Comparison of ENCODE assay signal across 7 cellular contexts in the genomic region with DNA sequence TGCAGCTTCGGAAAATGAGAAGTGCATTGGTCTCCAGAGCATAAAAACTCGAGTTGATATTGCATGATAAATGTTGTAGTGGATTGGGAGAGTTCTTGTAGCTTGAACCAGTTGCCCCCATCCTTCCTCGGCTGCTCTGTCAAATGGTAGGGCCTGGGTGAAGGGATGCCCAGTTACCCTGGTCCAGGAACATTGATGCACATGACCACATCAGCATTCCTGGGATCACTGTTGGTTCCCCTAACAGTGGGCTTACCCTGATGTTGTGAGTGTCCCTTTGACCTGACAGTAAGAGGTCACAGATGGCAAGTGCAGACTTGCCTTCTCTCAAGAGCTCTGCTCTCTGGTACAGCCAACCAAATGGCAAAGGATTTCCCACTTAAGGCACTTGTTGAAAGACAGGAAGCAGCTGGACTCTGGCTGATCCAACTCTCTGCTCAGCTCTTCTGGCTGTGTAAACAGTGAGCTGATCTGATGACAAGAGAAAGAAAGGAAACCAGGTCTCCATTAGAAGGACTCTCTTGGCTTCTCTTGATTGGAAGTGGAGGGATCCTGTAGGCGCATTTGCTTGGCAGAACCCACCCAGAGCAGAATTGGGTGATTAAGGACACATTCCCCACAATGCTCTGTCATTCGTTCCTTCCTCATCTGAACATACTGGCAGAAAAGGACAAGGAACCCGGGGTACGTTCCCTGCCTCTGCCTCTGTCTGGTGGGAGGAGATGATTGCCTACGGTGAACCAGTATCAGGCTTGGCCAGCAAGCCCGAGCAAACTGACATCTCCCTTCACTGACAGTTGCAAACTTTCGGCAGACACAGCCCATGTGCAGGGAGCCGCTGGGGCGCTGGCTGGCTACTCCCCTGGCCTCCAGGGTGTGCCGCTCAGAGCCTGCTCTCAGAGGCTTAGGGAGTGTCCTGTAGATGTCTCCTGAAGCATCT. TPM values are rescaled to one million over a fixed set of nuclear protein-coding genes. Genes with fewer than 3 reads are reported as not detected.
DNase-seq lines count a peak whose midpoint lies in the region; ATAC-seq and TF ChIP-seq lines count a peak whose summit lies in the region.

No MANE protein-coding gene starts in this region.

- in situ Hi-C loops in transverse colon (cut with MboI; ENCODE audit: low pct_ligation_motif_present in 1 of 4, low pct_unique_long_range_greater_than_20kb in 1 of 4, low sequenced_read_pairs in 3 of 4): no loop called here

- H3K36me3 ChIP-seq in transverse colon (no peaks in the 10 kb centered on the region), BE2C (no peaks in the 10 kb centered on the region), A673 (ENCODE audit: insufficient read depth, low read length, poor library complexity, severe bottlenecking) (no peaks in the 10 kb centered on the region)

- H3K4me3 ChIP-seq in NB4 (ENCODE audit: low read depth, low read length) (no peak overlapping the region), transverse colon (no peak overlapping the region), BE2C (ENCODE audit: low read depth, low read length) (no peak overlapping the region), A673 (ENCODE audit: low read depth, low read length, poor library complexity, severe bottlenecking) (no peak overlapping the region)

- H3K9me3 ChIP-seq in transverse colon (no peaks in the 10 kb centered on the region), BE2C (no peaks in the 10 kb centered on the region), A673 (ENCODE audit: low read depth, low read length, poor library complexity, severe bottlenecking) (no peaks in the 10 kb centered on the region)

- TF ChIP-seq CTCF in NB4 (IDR thresholded peaks at IDR 0.05; ENCODE audit: low read depth, low read length) (no peak), transverse colon (IDR thresholded peaks at IDR 0.05) (no peak), BE2C (IDR thresholded peaks at IDR 0.05; ENCODE audit: low read depth, low read length) (no peak), A673 (conservative IDR thresholded peaks at IDR 0.05; ENCODE audit: low read depth, low read length) (no peak)

- no peaks in the 10 kb centered on the region for H3K27me3 ChIP-seq in transverse colon
- H3K27me3 ChIP-seq in BE2C: no peaks in the 10 kb centered on the region
- H3K27me3 ChIP-seq in A673 (replicated peaks; ENCODE audit: insufficient read depth, low read depth, low read length, poor library complexity): no peaks in the 10 kb centered on the region

- TF ChIP-seq EP300 in transverse colon (IDR thresholded peaks at IDR 0.05; ENCODE audit: low read depth): no peak

- 37 to 60% methylated on average over 1 to 13 of the region's 13 CpGs for WGBS in transverse colon (ENCODE audit: low coverage in 1 of 2), 2 donors

- intact Hi-C loops in left ventricle myocardium superior (cut with micrococcal nuclease): no loop called here
- intact Hi-C loops in transverse colon (cut with DNase I; ENCODE audit: low total_unique reads): no loop called here
- intact Hi-C loops in A673 (cut with micrococcal nuclease; ENCODE audit: unreplicated experiment): no loop called here

- TF ChIP-seq POLR2A in NB4 (IDR thresholded peaks at IDR 0.05; ENCODE audit: extremely low read depth, insufficient read length): no peak
- no peak for TF ChIP-seq POLR2A in transverse colon (IDR thresholded peaks at IDR 0.05)

- DNase-seq in NB4 (ENCODE audit: low read depth) (peak; percentile 68), left ventricle myocardium superior (peak; percentile 70), transverse colon (peak; percentile 63), BE2C (no peak), A673 (ENCODE audit: low spot score) (no peak)

- CTCF ChIA-PET in A673 (lab: Charles Lee): no interaction called here

- H3K27ac ChIP-seq in transverse colon (peak overlapping the region; percentile 64 to 77 (median 66)), A673 (ENCODE audit: low read depth, low read length, poor library complexity, severe bottlenecking) (no peak overlapping the region)

- H3K4me1 ChIP-seq in transverse colon (peaks cover 0 to 44% (median 21%) of the 10 kb centered on the region in 4 donors), BE2C (peaks cover 15% of the 10 kb centered on the region), A673 (ENCODE audit: insufficient read depth, low read length, poor library complexity, severe bottlenecking) (peaks cover 6% of the 10 kb centered on the region)

- POLR2A ChIA-PET in A673 (lab: Charles Lee; ENCODE audit: low non-redundant PET): no interaction called here

- BruUV-seq in A673 (replicated peaks; lab: Mats Ljungman, UMichigan): no TSS peak

- peak; percentile 66 for ATAC-seq in SK-N-SH treated with all-trans-retinoic acid at 6 μM for 48 hours
- ATAC-seq in left ventricle myocardium superior: peak; percentile 94
- ATAC-seq in HG03097 (IDR thresholded peaks at IDR 0.05; ENCODE audit: low FRiP score, unreplicated experiment): no peak

TF ChIP-seq in SK-N-SH treated with all-trans-retinoic acid at 6 μM for 48 hours, 23 proteins besides CTCF, POLR2A, EP300 and RAD21:
- 0 out of 2 replicates have a peak, but pooled peaks have one; percentile 40 for TF ChIP-seq TCF4 (CRISPR knock-in tag; IDR thresholded peaks at IDR 0.05; ENCODE audit: borderline replicate concordance)
- TF ChIP-seq, protein P1, sequence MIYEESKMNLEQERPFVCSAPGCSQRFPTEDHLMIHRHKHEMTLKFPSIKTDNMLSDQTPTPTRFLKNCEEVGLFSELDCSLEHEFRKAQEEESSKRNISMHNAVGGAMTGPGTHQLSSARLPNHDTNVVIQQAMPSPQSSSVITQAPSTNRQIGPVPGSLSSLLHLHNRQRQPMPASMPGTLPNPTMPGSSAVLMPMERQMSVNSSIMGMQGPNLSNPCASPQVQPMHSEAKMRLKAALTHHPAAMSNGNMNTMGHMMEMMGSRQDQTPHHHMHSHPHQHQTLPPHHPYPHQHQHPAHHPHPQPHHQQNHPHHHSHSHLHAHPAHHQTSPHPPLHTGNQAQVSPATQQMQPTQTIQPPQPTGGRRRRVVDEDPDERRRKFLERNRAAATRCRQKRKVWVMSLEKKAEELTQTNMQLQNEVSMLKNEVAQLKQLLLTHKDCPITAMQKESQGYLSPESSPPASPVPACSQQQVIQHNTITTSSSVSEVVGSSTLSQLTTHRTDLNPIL (CRISPR knock-in tag; IDR thresholded peaks at IDR 0.05; ENCODE audit: low read depth): no peak
- TF ChIP-seq ZNF8 (CRISPR knock-in tag; IDR thresholded peaks at IDR 0.05): no peak
- TF ChIP-seq CSDC2 (CRISPR knock-in tag; IDR thresholded peaks at IDR 0.05): no peak
- TF ChIP-seq BACH2 (CRISPR knock-in tag; IDR thresholded peaks at IDR 0.05; ENCODE audit: borderline replicate concordance): no peak
- TF ChIP-seq ISL1 (CRISPR knock-in tag; IDR thresholded peaks at IDR 0.05): no peak
- TF ChIP-seq, protein P2, sequence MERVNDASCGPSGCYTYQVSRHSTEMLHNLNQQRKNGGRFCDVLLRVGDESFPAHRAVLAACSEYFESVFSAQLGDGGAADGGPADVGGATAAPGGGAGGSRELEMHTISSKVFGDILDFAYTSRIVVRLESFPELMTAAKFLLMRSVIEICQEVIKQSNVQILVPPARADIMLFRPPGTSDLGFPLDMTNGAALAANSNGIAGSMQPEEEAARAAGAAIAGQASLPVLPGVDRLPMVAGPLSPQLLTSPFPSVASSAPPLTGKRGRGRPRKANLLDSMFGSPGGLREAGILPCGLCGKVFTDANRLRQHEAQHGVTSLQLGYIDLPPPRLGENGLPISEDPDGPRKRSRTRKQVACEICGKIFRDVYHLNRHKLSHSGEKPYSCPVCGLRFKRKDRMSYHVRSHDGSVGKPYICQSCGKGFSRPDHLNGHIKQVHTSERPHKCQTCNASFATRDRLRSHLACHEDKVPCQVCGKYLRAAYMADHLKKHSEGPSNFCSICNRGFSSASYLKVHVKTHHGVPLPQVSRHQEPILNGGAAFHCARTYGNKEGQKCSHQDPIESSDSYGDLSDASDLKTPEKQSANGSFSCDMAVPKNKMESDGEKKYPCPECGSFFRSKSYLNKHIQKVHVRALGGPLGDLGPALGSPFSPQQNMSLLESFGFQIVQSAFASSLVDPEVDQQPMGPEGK (CRISPR knock-in tag; IDR thresholded peaks at IDR 0.05; ENCODE audit: borderline replicate concordance): no peak
- TF ChIP-seq RARB (CRISPR knock-in tag; IDR thresholded peaks at IDR 0.05): no peak

RNA-seq across cellular contexts. Expression of gene LDHD, which starts 29.3 kb away (rescaled TPM):
- total RNA-seq in left ventricle myocardium superior (83.3 TPM), transverse colon (100 to 1,000 TPM in 2 of 4 donors, 10 to 100 TPM in 2; 38.4 to 198 (median 104) TPM), A673 (2021) (0.39 TPM in 1 of 2 replicates, not detected in the other)
- polyA plus RNA-seq in BE2C (2012; ENCODE audit: insufficient read depth, insufficient read length, low read depth): 0.22 TPM

Comparison
In these comparisons a context has a peak if more than half of its experiments do, and no peak if none do; other contexts are left out.
1. DNase-seq: peak in NB4 (single experiment), left ventricle myocardium superior (single experiment) and transverse colon (single experiment); none in BE2C (single experiment) and A673 (single experiment).
2. RNA of gene LDHD, which starts 29.3 kb away (total RNA-seq): 38.4 to 198 TPM in transverse colon and 83.3 TPM in left ventricle myocardium superior (single experiment); 0.39 TPM in A673; every median in the first group is over 10 times any median in the second.